Comparison of ENCODE assay signal across 24 cellular contexts in genomic region chr2:207044380-207044779, GRCh38.
DNase-seq lines count a peak whose midpoint lies in the region; ATAC-seq and TF ChIP-seq lines count a peak whose summit lies in the region.
"Had no signal": no experiment of that assay in that cellular context is flagged by ENCODE, and none has a peak within 500 bp of the region (broad histone marks: within the 10 kb centered on the region; RNA-seq: fewer than 3 reads in every experiment).

No MANE protein-coding gene starts in this region.

- intact Hi-C loops in PC-9 (cut with micrococcal nuclease; ENCODE audit: unreplicated experiment), result no loop called here

- no peaks in the 10 kb centered on the region for H3K9me3 ChIP-seq in PC-9 (ENCODE audit: insufficient read depth, low read depth)
- H3K9me3 ChIP-seq: MG63 had no signal

- peaks cover 23% of the 10 kb centered on the region for H3K4me1 Mint-ChIP-seq in nephron progenitor cell

- no peaks in the 10 kb centered on the region for H4K20me1 ChIP-seq in PC-9 (ENCODE audit: insufficient read depth)

- CTCF ChIA-PET in PC-9 (lab: Charles Lee), result no interaction called here

- peaks cover 6% of the 10 kb centered on the region for H3K27me3 Mint-ChIP-seq in nephron progenitor cell (ENCODE audit: low read depth, poor library complexity)

- no TSS peak for BruUV-seq in PC-9 (replicated peaks; lab: Mats Ljungman, UMichigan)

- ATAC-seq in GM21528 (IDR thresholded peaks at IDR 0.05; ENCODE audit: low FRiP score, unreplicated experiment), result no peak
- ATAC-seq: T-helper 17 cell had no signal

- TF ChIP-seq CTCF in nephron progenitor cell (IDR thresholded peaks at IDR 0.05) (no peak), PC-9 (conservative IDR thresholded peaks at IDR 0.05) (no peak)

- no peak overlapping the region for H3K4me2 ChIP-seq in PC-9

- no peaks in the 10 kb centered on the region for H3K9me2 ChIP-seq in PC-9 (ENCODE audit: insufficient read depth)

- H3F3A ChIP-seq in PC-9 (ENCODE audit: insufficient read depth, low read depth), result no peaks in the 10 kb centered on the region

- H3K4me3 ChIP-seq in PC-9, result no peak overlapping the region
- H3K4me3 ChIP-seq: MG63 had no signal

- no peak overlapping the region for H3K27ac ChIP-seq in PC-9
- H3K27ac ChIP-seq: 22Rv1 had no signal

- H3K4me3 Mint-ChIP-seq in nephron progenitor cell, result no peak overlapping the region
- H3K4me3 Mint-ChIP-seq: B cell; CD4-positive, CD25-positive, alpha-beta regulatory T cell; HFFc6; T-helper 17 cell had no signal

- H3K9me3 Mint-ChIP-seq in nephron progenitor cell, result no peaks in the 10 kb centered on the region
- H3K9me3 Mint-ChIP-seq: CD4-positive, CD25-positive, alpha-beta regulatory T cell; HFFc6 had no signal

- POLR2A ChIA-PET in PC-9 (lab: Charles Lee; ENCODE audit: unreplicated experiment), result no interaction called here

- peak; percentile 31 for DNase-seq in NCI-H1092 treated with DMSO at 0.1 percent for 48 hours (lab: John Stamatoyannopoulos, UW)
- DNase-seq in NCI-H1092 (lab: John Stamatoyannopoulos, UW), result no peak
- peak; percentile 58 for DNase-seq in NCI-H146 treated with DMSO at 0.1 percent for 48 hours (lab: John Stamatoyannopoulos, UW; ENCODE audit: unreplicated experiment)
- DNase-seq in NCI-H69 (lab: John Stamatoyannopoulos, UW), result peak; percentile 75
- DNase-seq in nephron progenitor cell, result no peak
- no peak for DNase-seq in inferior parietal cortex (ENCODE audit: extremely low spot score)
- DNase-seq in PC-9, result no peak
- DNase-seq: Calu3; CD4-positive, CD25-positive, alpha-beta regulatory T cell; DND-41; HFFc6; IMR-90; Karpas-422; MG63; NCI-H1105; NCI-H2171 treated with DMSO at 0.1 percent for 48 hours; NCI-H524; OCI-M1; RPMI8226; SIG-M5; T-helper 17 cell had no signal

- peak overlapping the region; percentile 8 for H3K27ac Mint-ChIP-seq in nephron progenitor cell
- H3K27ac Mint-ChIP-seq: B cell; CD4-positive, CD25-positive, alpha-beta regulatory T cell; HFFc6; T-helper 17 cell had no signal

- H3K36me3 Mint-ChIP-seq in nephron progenitor cell (ENCODE audit: low read depth), result no peaks in the 10 kb centered on the region
- H3K36me3 Mint-ChIP-seq: CD4-positive, CD25-positive, alpha-beta regulatory T cell had no signal

- H3K79me2 ChIP-seq in PC-9 (ENCODE audit: low read depth), result no peaks in the 10 kb centered on the region

- no peaks in the 10 kb centered on the region for H3K4me1 ChIP-seq in PC-9 (replicated peaks; ENCODE audit: insufficient read depth)

- no peaks in the 10 kb centered on the region for H3K36me3 ChIP-seq in PC-9 (ENCODE audit: low read depth)
- H3K36me3 ChIP-seq: MG63 had no signal

- H3K27me3 ChIP-seq in PC-9 (ENCODE audit: insufficient read depth, low read depth), result no peaks in the 10 kb centered on the region
- H3K27me3 ChIP-seq: MG63 had no signal

- H2AFZ ChIP-seq in PC-9, result no peak overlapping the region

Comparison
In these comparisons a context has a peak if more than half of its experiments do, and no peak if none do; other contexts are left out.
1. DNase-seq: peak in NCI-H1092 treated with DMSO at 0.1 percent for 48 hours (single experiment), NCI-H146 treated with DMSO at 0.1 percent for 48 hours (single experiment) and NCI-H69 (single experiment); none in NCI-H1092 (single experiment), nephron progenitor cell (single experiment), inferior parietal cortex (single experiment) and PC-9 (0 of 2).